In genomic region chr10:29377333-29377961, GRCh38 we compare ENCODE assay signal across 9 cellular contexts.
DNase-seq lines count a peak whose midpoint lies in the region; ATAC-seq and TF ChIP-seq lines count a peak whose summit lies in the region.
"Had no signal": no experiment of that assay in that cellular context is flagged by ENCODE, and none has a peak within 500 bp of the region (broad histone marks: within the 10 kb centered on the region; RNA-seq: fewer than 3 reads in every experiment).

No MANE protein-coding gene starts in this region.

- no peak for TF ChIP-seq EP300 in suprapubic skin (IDR thresholded peaks at IDR 0.05)

- H3K4me1 ChIP-seq in suprapubic skin = no peaks in the 10 kb centered on the region

- DNase-seq in AG10803 (ENCODE audit: low read depth) (peak; percentile 34), GM19238 (ENCODE audit: insufficient read length, low spot score) (peak; percentile 15), RWPE1 (ENCODE audit: low spot score) (peak; percentile 53), fibroblast of villous mesenchyme (ENCODE audit: low read depth) (peak; percentile 44), suprapubic skin (ENCODE audit: low spot score in 2 of 2) (no peak)
- DNase-seq in activated CD8-positive, alpha-beta memory T cell treated with anti-CD3 and anti-CD28 coated beads, Interleukin-2, amount 50 U/mL, for 48 hours = no peak
- DNase-seq in activated CD8-positive, alpha-beta memory T cell treated with anti-CD3 and anti-CD28 coated beads, Interleukin-2, amount 10 ng/mL, durations not matched to agents 7 days and 5 days = no peak
- DNase-seq in activated CD8-positive, alpha-beta memory T cell treated with anti-CD3 and anti-CD28 coated beads for 24 hours = no peak

- H3K9me3 ChIP-seq in suprapubic skin = no peaks in the 10 kb centered on the region

- ATAC-seq in activated CD8-positive, alpha-beta memory T cell treated with anti-CD3 and anti-CD28 coated beads, Interleukin-2, amount 10 ng/mL, durations not matched to agents 7 days and 5 days = no peak

- no peaks in the 10 kb centered on the region for H3K9me3 Mint-ChIP-seq in activated CD8-positive, alpha-beta memory T cell treated with anti-CD3 and anti-CD28 coated beads, Interleukin-2, amount 10 ng/mL, durations not matched to agents 7 days and 5 days (ENCODE audit: low read depth)
- H3K9me3 Mint-ChIP-seq: stimulated activated naive CD8-positive, alpha-beta T cell treated with anti-CD3 and anti-CD28 coated beads, Interleukin-15, Interleukin-2, amounts not matched to agents 100 ng/mL and 50 ng/mL, for 24 hours had no signal

- H3K27ac Mint-ChIP-seq in activated CD8-positive, alpha-beta memory T cell treated with anti-CD3 and anti-CD28 coated beads, Interleukin-2, amount 10 ng/mL, durations not matched to agents 7 days and 5 days = no peak overlapping the region
- H3K27ac Mint-ChIP-seq: stimulated activated naive CD8-positive, alpha-beta T cell treated with anti-CD3 and anti-CD28 coated beads, Interleukin-15, Interleukin-2, amounts not matched to agents 100 ng/mL and 50 ng/mL, for 24 hours had no signal

- POLR2A ChIA-PET in RWPE1 (lab: Yijun Ruan, JAX; ENCODE audit: low non-redundant PET) = no interaction called here

- CTCF ChIA-PET in RWPE1 (lab: Yijun Ruan, JAX) = interaction anchor here (0.6 to 1.5 kb wide), 3 partner anchors 10 to 16 kb away, joined by 3 to 5 read pairs (median 3); no protein-coding TSS in a partner anchor
- CTCF ChIA-PET in activated CD8-positive, alpha-beta memory T cell treated with anti-CD3 and anti-CD28 coated beads, Interleukin-2, amount 10 ng/mL, durations not matched to agents 7 days and 5 days (lab: Charles Lee) = interaction anchor here (1.0 to 2.9 kb wide), 5 partner anchors 8 to 136 kb away, joined by 3 to 8 read pairs (median 3); no protein-coding TSS in a partner anchor

- TF ChIP-seq CTCF in AG10803 (conservative IDR thresholded peaks at IDR 0.05; ENCODE audit: low read length) = peak; percentile 88
- TF ChIP-seq CTCF in RWPE1 (conservative IDR thresholded peaks at IDR 0.05; ENCODE audit: low read depth) = peak; percentile 81
- peak; percentile 76 for TF ChIP-seq CTCF in fibroblast of villous mesenchyme (IDR thresholded peaks at IDR 0.05; ENCODE audit: insufficient read depth, low read depth, low read length)
- TF ChIP-seq CTCF in suprapubic skin (IDR thresholded peaks at IDR 0.05) = peak; percentile 48 to 64

- H3K36me3 ChIP-seq in suprapubic skin = no peaks in the 10 kb centered on the region

- H3K4me3 Mint-ChIP-seq in activated CD8-positive, alpha-beta memory T cell treated with anti-CD3 and anti-CD28 coated beads, Interleukin-2, amount 10 ng/mL, durations not matched to agents 7 days and 5 days = no peak overlapping the region
- H3K4me3 Mint-ChIP-seq: stimulated activated naive CD8-positive, alpha-beta T cell treated with anti-CD3 and anti-CD28 coated beads, Interleukin-15, Interleukin-2, amounts not matched to agents 100 ng/mL and 50 ng/mL, for 24 hours had no signal

- no peaks in the 10 kb centered on the region for H3K36me3 Mint-ChIP-seq in activated CD8-positive, alpha-beta memory T cell treated with anti-CD3 and anti-CD28 coated beads, Interleukin-2, amount 10 ng/mL, durations not matched to agents 7 days and 5 days

- peaks cover 10% of the 10 kb centered on the region for H3K4me1 Mint-ChIP-seq in activated CD8-positive, alpha-beta memory T cell treated with anti-CD3 and anti-CD28 coated beads, Interleukin-2, amount 10 ng/mL, durations not matched to agents 7 days and 5 days

- no peak for TF ChIP-seq POLR2A in suprapubic skin (IDR thresholded peaks at IDR 0.05)

- H3K27me3 Mint-ChIP-seq in activated CD8-positive, alpha-beta memory T cell treated with anti-CD3 and anti-CD28 coated beads, Interleukin-2, amount 10 ng/mL, durations not matched to agents 7 days and 5 days = peaks cover 15% of the 10 kb centered on the region
- H3K27me3 Mint-ChIP-seq: stimulated activated naive CD8-positive, alpha-beta T cell treated with anti-CD3 and anti-CD28 coated beads, Interleukin-15, Interleukin-2, amounts not matched to agents 100 ng/mL and 50 ng/mL, for 24 hours had no signal

- 78% methylated on average over 9 of the region's 10 CpGs for WGBS in suprapubic skin

- no peaks in the 10 kb centered on the region for H3K27me3 ChIP-seq in suprapubic skin

- no peak overlapping the region for H3K27ac ChIP-seq in RWPE1
- no peak overlapping the region for H3K27ac ChIP-seq in suprapubic skin

- no peak overlapping the region for H3K4me3 ChIP-seq in AG10803 (ENCODE audit: low read length)
- no peak overlapping the region for H3K4me3 ChIP-seq in fibroblast of villous mesenchyme (ENCODE audit: low read depth, low read length)
- H3K4me3 ChIP-seq in suprapubic skin = no peak overlapping the region

Comparison
In these comparisons a context has a peak if more than half of its experiments do, and no peak if none do; other contexts are left out.
1. DNase-seq: peak in AG10803 (single experiment), GM19238 (single experiment), RWPE1 (single experiment) and fibroblast of villous mesenchyme (single experiment); none in suprapubic skin (0 of 2), activated CD8-positive, alpha-beta memory T cell treated with anti-CD3 and anti-CD28 coated beads, Interleukin-2, amount 50 U/mL, for 48 hours (single experiment), activated CD8-positive, alpha-beta memory T cell treated with anti-CD3 and anti-CD28 coated beads, Interleukin-2, amount 10 ng/mL, durations not matched to agents 7 days and 5 days (single experiment) and activated CD8-positive, alpha-beta memory T cell treated with anti-CD3 and anti-CD28 coated beads for 24 hours (single experiment).
2. Peak in every context shown above with its lines, with median percentiles within 50 percentile points of each other: CTCF ChIP-seq.